In the genomic region with DNA sequence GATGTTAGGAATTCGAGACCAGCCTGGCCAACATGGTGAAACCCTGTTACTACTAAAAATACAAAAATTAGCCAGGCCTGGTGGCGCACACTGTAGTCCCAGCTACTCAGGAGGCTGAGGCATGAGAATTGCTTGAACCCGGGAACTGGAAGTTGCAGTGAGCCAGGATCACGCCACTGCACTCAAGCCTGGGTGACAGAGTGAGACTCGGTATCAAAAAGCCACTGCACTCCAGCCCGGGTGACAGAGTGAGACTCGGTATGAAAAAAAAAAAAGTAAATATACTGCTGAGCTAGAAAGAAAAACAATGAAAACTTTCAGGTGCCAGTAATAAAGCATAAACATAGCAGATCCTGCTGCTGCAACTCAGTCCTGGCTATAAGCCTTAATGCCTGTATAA, we compare ENCODE assay signal across 20 cellular contexts.
DNase-seq lines count a peak whose midpoint lies in the region; ATAC-seq and TF ChIP-seq lines count a peak whose summit lies in the region.
"Had no signal": no experiment of that assay in that cellular context is flagged by ENCODE, and none has a peak within 500 bp of the region (broad histone marks: within the 10 kb centered on the region; RNA-seq: fewer than 3 reads in every experiment).

No MANE protein-coding gene starts in this region.

- CTCF ChIA-PET in activated CD4-positive, alpha-beta memory T cell treated with anti-CD3 and anti-CD28 coated beads, Interleukin-2, amount 10 ng/mL, durations not matched to agents 7 days and 5 days (lab: Charles Lee) = no interaction called here

- intact Hi-C loops in left ventricle myocardium inferior (cut with micrococcal nuclease) (no loop called here), left cardiac atrium (cut with DNase I) (loop anchor here in 1 of 2 donors (10.0 kb wide), 1 partner anchor 112 kb away; no protein-coding TSS in a partner anchor), stomach (cut with DNase I; ENCODE audit: low total_unique reads) (no loop called here)

- no peak for TF ChIP-seq POLR2A in stomach (IDR thresholded peaks at IDR 0.05)

- 36 to 68% (median 49%) methylated on average over 7 of the region's 7 CpGs for WGBS in stomach, 5 donors

- H3K36me3 ChIP-seq in left ventricle myocardium inferior = peaks cover 59% of the 10 kb centered on the region
- no peaks in the 10 kb centered on the region for H3K36me3 ChIP-seq in mucosa of stomach (ENCODE audit: control insufficient read depth, insufficient read depth, low read length)
- peaks cover 0 to 33% (median 8%) of the 10 kb centered on the region in 4 donors for H3K36me3 ChIP-seq in stomach

- H3K4me1 Mint-ChIP-seq in T-helper 17 cell = peaks cover 4% of the 10 kb centered on the region
- H3K4me1 Mint-ChIP-seq in activated CD4-positive, alpha-beta memory T cell treated with anti-CD3 and anti-CD28 coated beads, Interleukin-2, amount 10 ng/mL, durations not matched to agents 7 days and 5 days = peaks cover 8% of the 10 kb centered on the region
- H3K4me1 Mint-ChIP-seq: B cell, H9 had no signal

- DNase-seq in left ventricle myocardium inferior (no peak), left cardiac atrium (no peak), T-helper 17 cell (no peak), stomach (peak; percentile 32)
- DNase-seq in activated CD4-positive, alpha-beta memory T cell treated with anti-CD3 and anti-CD28 coated beads, Interleukin-2, amount 10 ng/mL, durations not matched to agents 7 days and 5 days = no peak
- DNase-seq: 8988T; CD4-positive, CD25-positive, alpha-beta regulatory T cell; CD8-positive, alpha-beta memory T cell; COR-L47; DMS 273 treated with DMSO at 0.1 percent for 48 hours; DMS53; DND-41; EL; H9 had no signal

- H3K9ac ChIP-seq in mucosa of stomach (ENCODE audit: low read length) = peak overlapping the region; percentile 29
- H3K9ac ChIP-seq: BLaER1 treated with 17β-estradiol and CSF1 and Interleukin-3, amounts not matched to agents 10 nM and 100 nM had no signal

- H3K4me3 Mint-ChIP-seq in T-helper 17 cell = no peak overlapping the region
- no peak overlapping the region for H3K4me3 Mint-ChIP-seq in activated CD4-positive, alpha-beta memory T cell treated with anti-CD3 and anti-CD28 coated beads, Interleukin-2, amount 10 ng/mL, durations not matched to agents 7 days and 5 days
- H3K4me3 Mint-ChIP-seq: B cell; CD4-positive, CD25-positive, alpha-beta regulatory T cell; CD8-positive, alpha-beta memory T cell; H9 had no signal

- H3K27ac Mint-ChIP-seq in T-helper 17 cell = peak overlapping the region; percentile 3
- H3K27ac Mint-ChIP-seq in activated CD4-positive, alpha-beta memory T cell treated with anti-CD3 and anti-CD28 coated beads, Interleukin-2, amount 10 ng/mL, durations not matched to agents 7 days and 5 days = no peak overlapping the region
- H3K27ac Mint-ChIP-seq: B cell; CD4-positive, CD25-positive, alpha-beta regulatory T cell had no signal

- TF ChIP-seq CTCF in left ventricle myocardium inferior (IDR thresholded peaks at IDR 0.05; ENCODE audit: borderline replicate concordance) = no peak
- TF ChIP-seq CTCF in stomach (IDR thresholded peaks at IDR 0.05) = no peak

- POLR2A ChIA-PET in activated CD4-positive, alpha-beta memory T cell treated with anti-CD3 and anti-CD28 coated beads, Interleukin-2, amount 10 ng/mL, durations not matched to agents 7 days and 5 days (lab: Charles Lee) = no interaction called here

- no peaks in the 10 kb centered on the region for H3K9me3 ChIP-seq in left ventricle myocardium inferior (replicated peaks)
- H3K9me3 ChIP-seq in T-helper 17 cell (ENCODE audit: control insufficient read depth, low read length, poor library complexity, severe bottlenecking) = no peaks in the 10 kb centered on the region
- no peaks in the 10 kb centered on the region for H3K9me3 ChIP-seq in mucosa of stomach (ENCODE audit: control insufficient read depth, low read length)
- no peaks in the 10 kb centered on the region for H3K9me3 ChIP-seq in stomach

- ATAC-seq in left cardiac atrium (no peak), T-helper 17 cell (no peak), HG02678 (IDR thresholded peaks at IDR 0.05; ENCODE audit: unreplicated experiment) (no peak), GM18517 (IDR thresholded peaks at IDR 0.05; ENCODE audit: unreplicated experiment) (no peak)
- ATAC-seq: GM12878 had no signal

- H3K27me3 Mint-ChIP-seq in T-helper 17 cell = no peaks in the 10 kb centered on the region
- no peaks in the 10 kb centered on the region for H3K27me3 Mint-ChIP-seq in activated CD4-positive, alpha-beta memory T cell treated with anti-CD3 and anti-CD28 coated beads, Interleukin-2, amount 10 ng/mL, durations not matched to agents 7 days and 5 days
- H3K27me3 Mint-ChIP-seq: B cell; CD4-positive, CD25-positive, alpha-beta regulatory T cell; CD8-positive, alpha-beta memory T cell had no signal

- H3K27ac ChIP-seq in left ventricle myocardium inferior (replicated peaks) (peak overlapping the region; percentile 26), stomach (peak overlapping the region; percentile 37 to 82 (median 76))
- H3K27ac ChIP-seq: BLaER1 treated with 17β-estradiol and CSF1 and Interleukin-3, amounts not matched to agents 10 nM and 100 nM had no signal

- H3K27me3 ChIP-seq in left ventricle myocardium inferior (ENCODE audit: low read depth) = no peaks in the 10 kb centered on the region
- no peaks in the 10 kb centered on the region for H3K27me3 ChIP-seq in mucosa of stomach (ENCODE audit: control insufficient read depth, insufficient read depth, low read length)
- H3K27me3 ChIP-seq in stomach = no peaks in the 10 kb centered on the region
- H3K27me3 ChIP-seq: BLaER1 treated with 17β-estradiol and CSF1 and Interleukin-3, amounts not matched to agents 10 nM and 100 nM had no signal

- peaks cover 4% of the 10 kb centered on the region for H3K36me3 Mint-ChIP-seq in T-helper 17 cell (ENCODE audit: low read depth)
- peaks cover 12% of the 10 kb centered on the region for H3K36me3 Mint-ChIP-seq in activated CD4-positive, alpha-beta memory T cell treated with anti-CD3 and anti-CD28 coated beads, Interleukin-2, amount 10 ng/mL, durations not matched to agents 7 days and 5 days (ENCODE audit: low read depth)

- no peak overlapping the region for H3K4me3 ChIP-seq in left ventricle myocardium inferior
- no peak overlapping the region for H3K4me3 ChIP-seq in mucosa of stomach (ENCODE audit: low read length)
- H3K4me3 ChIP-seq in stomach = no peak overlapping the region
- H3K4me3 ChIP-seq: BLaER1 treated with 17β-estradiol and CSF1 and Interleukin-3, amounts not matched to agents 10 nM and 100 nM; GM12878 had no signal

- no peaks in the 10 kb centered on the region for H3K9me3 Mint-ChIP-seq in activated CD4-positive, alpha-beta memory T cell treated with anti-CD3 and anti-CD28 coated beads, Interleukin-2, amount 10 ng/mL, durations not matched to agents 7 days and 5 days
- H3K9me3 Mint-ChIP-seq: CD4-positive, CD25-positive, alpha-beta regulatory T cell; CD8-positive, alpha-beta memory T cell; H9 had no signal

- TF ChIP-seq EP300 in stomach (IDR thresholded peaks at IDR 0.05) = no peak

- H3K4me1 ChIP-seq in left ventricle myocardium inferior = no peaks in the 10 kb centered on the region
- peaks cover 6% of the 10 kb centered on the region for H3K4me1 ChIP-seq in mucosa of stomach (ENCODE audit: control insufficient read depth, insufficient read depth, low read length)
- H3K4me1 ChIP-seq in stomach = peaks cover 0 to 26% (median 4%) of the 10 kb centered on the region in 4 donors
